In the genomic region with DNA sequence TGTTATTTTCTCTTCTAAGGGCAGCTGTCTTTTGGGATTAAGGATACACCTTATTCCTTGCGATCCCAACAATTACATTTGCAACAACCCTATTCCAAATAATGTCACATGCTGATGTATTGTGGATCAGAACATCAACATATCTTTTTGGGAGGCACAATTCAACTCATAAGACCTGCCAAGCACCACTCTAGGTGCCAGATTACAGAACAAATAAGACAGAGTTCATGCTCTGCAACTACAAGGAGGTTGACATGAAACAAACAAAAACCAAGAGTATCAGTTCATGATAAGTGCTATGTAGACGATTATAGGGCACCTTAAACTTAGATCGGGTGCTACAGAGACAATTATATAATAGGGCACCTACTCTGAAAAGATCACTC, we compare ENCODE assay signal across 1 cellular context.
TF ChIP-seq lines count a peak whose summit lies in the region.

No MANE protein-coding gene starts in this region.

TF ChIP-seq in endothelial cell of umbilical vein, 7 proteins besides CTCF, POLR2A, EP300 and RAD21:
- TF ChIP-seq, protein P1, sequence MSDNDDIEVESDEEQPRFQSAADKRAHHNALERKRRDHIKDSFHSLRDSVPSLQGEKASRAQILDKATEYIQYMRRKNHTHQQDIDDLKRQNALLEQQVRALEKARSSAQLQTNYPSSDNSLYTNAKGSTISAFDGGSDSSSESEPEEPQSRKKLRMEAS (IDR thresholded peaks at IDR 0.05; ENCODE audit: insufficient read depth, insufficient read length): no peak
- TF ChIP-seq MYC (IDR thresholded peaks at IDR 0.05; ENCODE audit: low read depth, low read length) (no peak), POLR2AphosphoS5 (IDR thresholded peaks at IDR 0.05; ENCODE audit: insufficient read depth, low read depth, low read length) (no peak), FOS (IDR thresholded peaks at IDR 0.05; ENCODE audit: borderline replicate concordance, insufficient read depth, low read length) (no peak), JUN (IDR thresholded peaks at IDR 0.05; ENCODE audit: borderline replicate concordance, insufficient read depth, insufficient read length, low read depth) (no peak), GATA2 (IDR thresholded peaks at IDR 0.05; ENCODE audit: insufficient read depth, insufficient read length, low read depth, low read length) (no peak), EZH2 (IDR thresholded peaks at IDR 0.05; ENCODE audit: borderline replicate concordance, low read depth, low read length, severe bottlenecking) (no peak)
